28 cellular contexts compared by ENCODE assay signal in the genomic region with DNA sequence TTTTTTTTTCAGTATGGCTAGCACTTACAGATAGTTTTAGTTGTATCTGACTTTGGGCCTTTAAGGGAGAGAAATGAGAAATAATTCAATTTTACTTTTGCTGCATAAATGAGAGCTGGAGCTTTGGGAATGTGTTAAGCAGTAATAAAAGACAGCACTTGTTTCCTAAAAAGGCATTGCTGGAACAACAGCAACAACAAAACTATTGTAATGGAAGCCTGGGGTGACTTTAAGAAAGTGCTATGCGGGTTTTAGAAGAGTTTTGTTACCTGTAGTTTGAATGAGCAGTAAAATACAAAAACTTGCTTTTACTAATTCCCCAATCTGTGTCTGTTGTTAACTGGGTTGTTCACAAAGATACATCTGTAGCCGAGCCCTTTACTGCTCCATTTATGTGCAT.
"Had no signal": no experiment of that assay in that cellular context is flagged by ENCODE, and none has a peak within 500 bp of the region (broad histone marks: within the 10 kb centered on the region; RNA-seq: fewer than 3 reads in every experiment).

No MANE protein-coding gene starts in this region.

- H3K27ac Mint-ChIP-seq: activated CD4-positive, alpha-beta memory T cell treated with anti-CD3 and anti-CD28 coated beads, Interleukin-2, amount 10 ng/mL, durations not matched to agents 7 days and 5 days; activated CD4-positive, alpha-beta T cell treated with anti-CD3 and anti-CD28 coated beads, Interleukin-2, amount 10 ng/mL, durations not matched to agents 7 days and 5 days; activated naive CD8-positive, alpha-beta T cell; activated T-cell treated with anti-CD3 and anti-CD28 coated beads, Interleukin-2, amount 50 U/mL, for 24 hours; activated T-cell treated with anti-CD3 and anti-CD28 coated beads, Interleukin-2, amount 50 U/mL, for 72 hours; effector memory CD8-positive, alpha-beta T cell had no signal

- H3K4me1 ChIP-seq: body of pancreas, esophagus muscularis mucosa, foreskin keratinocyte, gastrocnemius medialis, heart left ventricle had no signal

- DNase-seq: activated CD4-positive, alpha-beta memory T cell treated with anti-CD3 and anti-CD28 coated beads, Interleukin-2, amount 10 ng/mL, durations not matched to agents 7 days and 5 days; activated CD4-positive, alpha-beta T cell treated with anti-CD3 and anti-CD28 coated beads for 1 hour; activated CD4-positive, alpha-beta T cell treated with anti-CD3 and anti-CD28 coated beads for 4 hours; activated CD4-positive, alpha-beta T cell treated with anti-CD3 and anti-CD28 coated beads, Interleukin-2, amount 10 ng/mL, durations not matched to agents 7 days and 5 days; activated CD4-positive, alpha-beta T cell treated with anti-CD3 and anti-CD28 coated beads, Interleukin-2, amount 50 U/mL, for 4 hours; activated CD8-positive, alpha-beta memory T cell treated with anti-CD3 and anti-CD28 coated beads, Interleukin-2, amount 50 U/mL, for 48 hours; activated gamma-delta T cell; activated naive CD4-positive, alpha-beta T cell; activated naive CD4-positive, alpha-beta T cell treated with anti-CD3 and anti-CD28 coated beads, Interleukin-2, amount 50 U/mL, for 16 hours; activated T-cell treated with anti-CD3 and anti-CD28 coated beads for 4 hours; activated T-cell treated with anti-CD3 and anti-CD28 coated beads, Interleukin-2, amount 50 U/mL, for 24 hours; activated T-cell treated with anti-CD3 and anti-CD28 coated beads, Interleukin-2, amount 50 U/mL, for 72 hours; amniotic stem cell; anterior cingulate cortex; body of pancreas; caudate nucleus; cortex of kidney; dermis blood vessel endothelial cell; effector CD4-positive, alpha-beta T cell; effector memory CD8-positive, alpha-beta T cell; erythroblast; foreskin keratinocyte; gastrocnemius medialis; glutamatergic neuron; heart left ventricle; T-helper 2 cell had no signal

- H3K36me3 Mint-ChIP-seq: activated naive CD8-positive, alpha-beta T cell had no signal

- H3K27me3 ChIP-seq: body of pancreas, esophagus muscularis mucosa, foreskin keratinocyte, gastrocnemius medialis, heart left ventricle had no signal

- H3K36me3 ChIP-seq: esophagus muscularis mucosa, gastrocnemius medialis, heart left ventricle had no signal

- H3K9me3 ChIP-seq: body of pancreas, esophagus muscularis mucosa, gastrocnemius medialis, heart left ventricle had no signal

- H3K4me3 ChIP-seq: body of pancreas, esophagus muscularis mucosa, gastrocnemius medialis, heart left ventricle had no signal

- H3K9me3 Mint-ChIP-seq: activated CD4-positive, alpha-beta memory T cell treated with anti-CD3 and anti-CD28 coated beads, Interleukin-2, amount 10 ng/mL, durations not matched to agents 7 days and 5 days; activated CD4-positive, alpha-beta T cell treated with anti-CD3 and anti-CD28 coated beads, Interleukin-2, amount 10 ng/mL, durations not matched to agents 7 days and 5 days; activated T-cell treated with anti-CD3 and anti-CD28 coated beads, Interleukin-2, amount 50 U/mL, for 24 hours had no signal

- H3K27ac ChIP-seq: body of pancreas, esophagus muscularis mucosa, foreskin keratinocyte, gastrocnemius medialis, heart left ventricle had no signal

- H3K4me1 Mint-ChIP-seq: activated CD4-positive, alpha-beta memory T cell treated with anti-CD3 and anti-CD28 coated beads, Interleukin-2, amount 10 ng/mL, durations not matched to agents 7 days and 5 days; activated CD4-positive, alpha-beta T cell treated with anti-CD3 and anti-CD28 coated beads, Interleukin-2, amount 10 ng/mL, durations not matched to agents 7 days and 5 days had no signal

- ATAC-seq: activated T-cell treated with anti-CD3 and anti-CD28 coated beads, Interleukin-2, amount 50 U/mL, for 72 hours; body of pancreas; effector memory CD8-positive, alpha-beta T cell; foreskin keratinocyte; gastrocnemius medialis; heart left ventricle had no signal

- H3K27me3 Mint-ChIP-seq: activated CD4-positive, alpha-beta memory T cell treated with anti-CD3 and anti-CD28 coated beads, Interleukin-2, amount 10 ng/mL, durations not matched to agents 7 days and 5 days; activated CD4-positive, alpha-beta T cell treated with anti-CD3 and anti-CD28 coated beads, Interleukin-2, amount 10 ng/mL, durations not matched to agents 7 days and 5 days; activated naive CD8-positive, alpha-beta T cell; activated T-cell treated with anti-CD3 and anti-CD28 coated beads, Interleukin-2, amount 50 U/mL, for 24 hours; effector memory CD8-positive, alpha-beta T cell had no signal

- H3K4me3 Mint-ChIP-seq: activated CD4-positive, alpha-beta memory T cell treated with anti-CD3 and anti-CD28 coated beads, Interleukin-2, amount 10 ng/mL, durations not matched to agents 7 days and 5 days; activated CD4-positive, alpha-beta T cell treated with anti-CD3 and anti-CD28 coated beads, Interleukin-2, amount 10 ng/mL, durations not matched to agents 7 days and 5 days; activated naive CD8-positive, alpha-beta T cell; activated T-cell treated with anti-CD3 and anti-CD28 coated beads, Interleukin-2, amount 50 U/mL, for 24 hours; activated T-cell treated with anti-CD3 and anti-CD28 coated beads, Interleukin-2, amount 50 U/mL, for 72 hours; effector memory CD8-positive, alpha-beta T cell had no signal
